In the genomic region with DNA sequence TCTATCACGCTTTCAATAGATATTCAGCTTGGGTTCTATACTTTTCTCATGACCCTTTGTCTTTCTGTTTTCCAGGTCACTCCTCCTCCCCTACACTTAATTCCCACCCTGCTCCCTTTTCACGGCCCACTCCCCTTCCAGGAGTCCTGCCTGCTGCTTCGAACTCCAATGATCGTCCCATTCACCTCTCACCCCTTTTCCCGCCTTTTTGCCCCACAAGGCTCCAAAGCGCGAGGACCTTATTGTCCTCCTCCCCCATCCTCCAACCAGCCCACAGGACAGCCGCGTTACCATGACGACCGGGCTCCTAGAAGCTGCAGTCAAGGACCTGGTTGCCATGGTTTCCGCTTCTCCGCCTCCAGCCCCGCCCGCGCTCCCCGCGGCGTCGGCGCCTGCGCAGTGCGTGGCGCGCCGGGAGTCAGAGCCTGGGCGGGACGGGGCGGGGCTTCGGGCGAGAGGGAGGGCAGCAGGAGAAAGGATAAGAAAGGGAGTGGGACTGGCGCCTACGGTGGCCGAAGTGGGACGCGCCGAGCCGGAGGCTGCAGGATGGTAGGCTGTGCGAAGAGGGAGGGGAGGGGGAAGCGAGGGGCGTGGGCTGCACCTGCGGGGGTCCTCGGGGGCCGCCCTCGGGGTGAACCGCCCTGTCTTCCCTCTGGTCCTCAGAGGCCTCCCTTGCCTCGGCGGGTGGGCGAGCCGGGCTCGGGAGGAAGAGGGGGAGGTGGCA, we compare ENCODE assay signal across 8 cellular contexts. TPM values are rescaled to one million over a fixed set of nuclear protein-coding genes. Genes with fewer than 3 reads are reported as not detected.
DNase-seq lines count a peak whose midpoint lies in the region; ATAC-seq and TF ChIP-seq lines count a peak whose summit lies in the region.

A gene (plus strand): TSS at position 508 of the 724 bp plus-strand sequence. CDS start 39 bp downstream, at position 547.

- H3K9me3 Mint-ChIP-seq in natural killer cell treated with Interleukin-12 subunit alpha and Interleukin-12 subunit beta and Interleukin-15 and Interleukin-18, amount 100 ng/mL, for 72 hours, result no peaks in the 10 kb centered on the region

- no peaks in the 10 kb centered on the region for H3K36me3 Mint-ChIP-seq in natural killer cell treated with Interleukin-12 subunit alpha and Interleukin-12 subunit beta and Interleukin-15 and Interleukin-18, amount 100 ng/mL, for 72 hours

- peak within 1 kb of the TSS in 1 of 2 donors; percentile 47 for H3K27ac Mint-ChIP-seq in natural killer cell treated with Interleukin-12 subunit alpha and Interleukin-12 subunit beta and Interleukin-15 and Interleukin-18, amount 100 ng/mL, for 72 hours

- peak within 1 kb of the TSS; percentile 74 for H3K4me3 Mint-ChIP-seq in natural killer cell treated with Interleukin-12 subunit alpha and Interleukin-12 subunit beta and Interleukin-15 and Interleukin-18, amount 100 ng/mL, for 72 hours

- peak; percentile 97 for DNase-seq in DMS79 (lab: John Stamatoyannopoulos, UW)
- DNase-seq in H4 (ENCODE audit: low spot score), result peak; percentile 94
- DNase-seq in M059J (ENCODE audit: low read depth), result peak; percentile 97
- peak; percentile 91 to 93 for DNase-seq in SHP77 (lab: John Stamatoyannopoulos, UW)
- DNase-seq in activated effector memory CD4-positive, alpha-beta T cell treated with Interleukin-2 at 50 U/mL for 16 hours, result peak; percentile 85
- peak; percentile 95 for DNase-seq in fibroblast of pulmonary artery (ENCODE audit: low read depth)
- DNase-seq in natural killer cell treated with Interleukin-12 subunit alpha and Interleukin-12 subunit beta and Interleukin-15 and Interleukin-18, amount 100 ng/mL, for 72 hours (ENCODE audit: low spot score), result peak; percentile 89
- peak; percentile 91 for DNase-seq in stimulated activated naive CD4-positive, alpha-beta T cell treated with Interleukin-2 at 50 U/mL for 16 hours (lab: John Stamatoyannopoulos, UW)

- peak; percentile 92 to 95 for ATAC-seq in natural killer cell treated with Interleukin-12 subunit alpha and Interleukin-12 subunit beta and Interleukin-15 and Interleukin-18, amount 100 ng/mL, for 72 hours

- peaks cover 9 to 10% of the 10 kb centered on the region in 2 donors for H3K27me3 Mint-ChIP-seq in natural killer cell treated with Interleukin-12 subunit alpha and Interleukin-12 subunit beta and Interleukin-15 and Interleukin-18, amount 100 ng/mL, for 72 hours

- peak within 1 kb of the TSS; percentile 78 for H3K4me3 ChIP-seq in fibroblast of pulmonary artery (replicated peaks; ENCODE audit: low read depth, low read length)

- peaks cover 9 to 14% of the 10 kb centered on the region in 2 donors for H3K4me1 Mint-ChIP-seq in natural killer cell treated with Interleukin-12 subunit alpha and Interleukin-12 subunit beta and Interleukin-15 and Interleukin-18, amount 100 ng/mL, for 72 hours (ENCODE audit: low read depth in 2 of 2)

- no peak for TF ChIP-seq CTCF in fibroblast of pulmonary artery (IDR thresholded peaks at IDR 0.05; ENCODE audit: low read length, missing control alignments)

RNA-seq across cellular contexts. Expression of the gene that starts here (rescaled TPM):
- total RNA-seq in H4 (2014; rRNA removed; shearing (Covaris generic)), result 148 and 186 TPM in 2 replicates
- 97.2 and 106 TPM in 2 replicates for total RNA-seq in M059J (2014; rRNA removed; shearing (Covaris generic))
- 10 to 100 TPM; 30.9 to 39.4 TPM for total RNA-seq in natural killer cell treated with Interleukin-12 subunit alpha and Interleukin-12 subunit beta and Interleukin-15 and Interleukin-18, amount 100 ng/mL, for 72 hours

Comparison
In these comparisons a context has a peak if more than half of its experiments do, and no peak if none do; other contexts are left out.
1. Peak in every context shown above with its lines: DNase-seq, ATAC-seq and H3K4me3 ChIP-seq.